18 cellular contexts compared by ENCODE assay signal in the genomic region with DNA sequence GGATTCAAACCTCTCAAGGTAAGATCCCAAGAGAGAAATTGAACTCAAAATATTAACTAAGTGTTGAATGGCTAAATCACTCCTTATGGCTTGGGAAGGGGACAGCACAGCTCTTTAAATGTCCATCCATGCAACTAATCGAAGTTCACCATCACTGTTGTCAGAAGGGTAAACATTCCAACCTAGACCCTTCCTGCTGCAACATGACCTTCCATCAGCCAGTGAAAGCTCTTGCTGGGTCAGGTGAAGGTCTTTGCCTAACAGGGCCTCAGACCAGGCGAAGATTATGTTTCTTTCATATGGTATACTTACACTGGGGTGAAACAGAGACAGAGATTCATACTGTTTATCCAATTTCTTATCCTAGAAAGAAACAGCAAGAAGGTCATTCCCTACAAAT.
"Had no signal": no experiment of that assay in that cellular context is flagged by ENCODE, and none has a peak within 500 bp of the region (broad histone marks: within the 10 kb centered on the region; RNA-seq: fewer than 3 reads in every experiment).

No MANE protein-coding gene starts in this region.

- H3K4me3 Mint-ChIP-seq: activated naive CD4-positive, alpha-beta T cell treated with anti-CD3 and anti-CD28 coated beads for 36 hours; T-cell had no signal

- H3K9me3 Mint-ChIP-seq: activated naive CD4-positive, alpha-beta T cell treated with anti-CD3 and anti-CD28 coated beads for 36 hours; T-cell had no signal

- H3K4me3 ChIP-seq: colonic mucosa, esophagus muscularis mucosa, left lung, psoas muscle, SK-N-MC, thyroid gland had no signal

- H3K27ac Mint-ChIP-seq: activated naive CD4-positive, alpha-beta T cell treated with anti-CD3 and anti-CD28 coated beads for 36 hours had no signal

- H3K4me1 ChIP-seq: colonic mucosa, esophagus muscularis mucosa, psoas muscle, thyroid gland had no signal

- DNase-seq: activated CD4-positive, alpha-beta T cell treated with anti-CD3 and anti-CD28 coated beads for 1 hour; activated CD4-positive, alpha-beta T cell treated with anti-CD3 and anti-CD28 coated beads, Interleukin-2, amount 50 U/mL, for 48 hours; activated CD8-positive, alpha-beta memory T cell treated with anti-CD3 and anti-CD28 coated beads, Interleukin-2, amount 50 U/mL, for 4 hours; activated naive CD4-positive, alpha-beta T cell treated with anti-CD3 and anti-CD28 coated beads for 36 hours; amniotic stem cell; caudate nucleus; colonic mucosa; hippocampal formation; kidney; left lung; psoas muscle; T-cell; T-helper 9 cell; thyroid gland had no signal

- FAIRE-seq: kidney, urothelium cell line had no signal

- H3K9me3 ChIP-seq: colonic mucosa, esophagus muscularis mucosa, left lung, psoas muscle, thyroid gland had no signal

- ATAC-seq: left lung, psoas muscle, sciatic nerve, T-cell had no signal

- H3K27me3 Mint-ChIP-seq: T-cell had no signal

- H3K27me3 ChIP-seq: colonic mucosa, esophagus muscularis mucosa, left lung, thyroid gland had no signal

- H3K27ac ChIP-seq: colonic mucosa, esophagus muscularis mucosa, left lung, psoas muscle, SK-N-MC, thyroid gland had no signal
